11 cellular contexts compared by ENCODE assay signal in the genomic region with DNA sequence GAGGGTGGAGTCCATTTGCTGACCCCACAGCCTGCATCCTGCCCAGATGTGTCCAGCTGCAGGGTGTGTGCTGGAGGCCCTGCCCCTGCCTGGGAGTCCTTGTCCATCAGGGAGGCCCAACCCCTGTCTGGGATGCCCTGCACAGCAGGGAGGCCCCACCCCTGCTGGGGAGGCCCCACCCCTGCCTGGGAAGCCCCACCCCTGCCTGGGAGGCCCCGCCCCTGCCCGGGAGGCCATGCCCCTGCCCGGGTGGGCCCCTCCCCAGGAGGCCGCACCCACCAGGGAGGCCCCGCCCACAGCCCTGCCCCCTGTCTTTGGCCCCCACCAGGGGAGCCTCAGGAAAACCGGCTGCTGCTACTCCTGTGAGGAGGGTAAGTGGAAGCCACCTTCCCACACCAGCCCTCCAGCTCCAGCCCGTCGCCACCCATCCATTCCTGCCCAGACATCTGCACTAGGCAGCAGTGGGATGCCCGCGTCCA. TPM values are rescaled to one million over a fixed set of nuclear protein-coding genes. Genes with fewer than 3 reads are reported as not detected.
DNase-seq lines count a peak whose midpoint lies in the region; ATAC-seq and TF ChIP-seq lines count a peak whose summit lies in the region.
"Had no signal": no experiment of that assay in that cellular context is flagged by ENCODE, and none has a peak within 500 bp of the region (broad histone marks: within the 10 kb centered on the region; RNA-seq: fewer than 3 reads in every experiment).

No MANE protein-coding gene starts in this region.

- in situ Hi-C loops in transverse colon (cut with MboI; ENCODE audit: low pct_ligation_motif_present in 1 of 4, low pct_unique_long_range_greater_than_20kb in 1 of 4, low sequenced_read_pairs in 3 of 4) = no loop called here

- peak; percentile 78 for DNase-seq in activated effector memory CD4-positive, alpha-beta T cell treated with anti-CD3 and anti-CD28 coated beads, Interleukin-2, amount 50 U/mL, for 16 hours
- no peak for DNase-seq in activated effector memory CD4-positive, alpha-beta T cell treated with Interleukin-2 at 50 U/mL for 16 hours
- DNase-seq in activated CD4-positive, alpha-beta T cell treated with anti-CD3 and anti-CD28 coated beads, Interleukin-2, amount 50 U/mL, for 24 hours (ENCODE audit: low read depth in 1 of 2, low spot score in 1 of 2) = peak; percentile 18 to 38
- peak; percentile 46 for DNase-seq in glutamatergic neuron
- peak; percentile 73 for DNase-seq in transverse colon
- no peak for DNase-seq in NCI-H526 treated with DMSO at 0.1 percent for 48 hours (lab: John Stamatoyannopoulos, UW)
- DNase-seq in GM19238 (ENCODE audit: insufficient read length, low spot score) = no peak
- DNase-seq: effector CD4-positive, alpha-beta T cell had no signal

- H3K4me3 ChIP-seq in transverse colon = no peak overlapping the region

- peaks cover 3% of the 10 kb centered on the region for H3K27me3 Mint-ChIP-seq in glutamatergic neuron (ENCODE audit: unreplicated experiment)
- H3K27me3 Mint-ChIP-seq: T-cell had no signal

- TF ChIP-seq CTCF in glutamatergic neuron (IDR thresholded peaks at IDR 0.05; ENCODE audit: partially characterized antibody, unreplicated experiment) (no peak), transverse colon (IDR thresholded peaks at IDR 0.05) (no peak)

- H3K4me3 Mint-ChIP-seq in glutamatergic neuron (ENCODE audit: unreplicated experiment) = no peak overlapping the region

- peaks cover 5% of the 10 kb centered on the region for H3K9me3 Mint-ChIP-seq in glutamatergic neuron (ENCODE audit: unreplicated experiment)

- TF ChIP-seq EP300 in transverse colon (IDR thresholded peaks at IDR 0.05; ENCODE audit: low read depth) = no peak

- 88% methylated on average over 4 of the region's 10 CpGs; no CpG with 5 or more reads in 1 of the 2 donors for WGBS in transverse colon (ENCODE audit: low coverage in 1 of 2), 2 donors

- peaks cover 9% of the 10 kb centered on the region for H3K36me3 Mint-ChIP-seq in glutamatergic neuron (ENCODE audit: unreplicated experiment)

- no peaks in the 10 kb centered on the region for H3K4me1 Mint-ChIP-seq in glutamatergic neuron (ENCODE audit: low read depth, unreplicated experiment)

- no peaks in the 10 kb centered on the region for H3K27me3 ChIP-seq in transverse colon
- H3K27me3 ChIP-seq: neutrophil had no signal

- no peak overlapping the region for H3K27ac Mint-ChIP-seq in glutamatergic neuron (ENCODE audit: unreplicated experiment)

- H3K36me3 ChIP-seq in transverse colon = no peaks in the 10 kb centered on the region
- H3K36me3 ChIP-seq: neutrophil had no signal

- no peak for TF ChIP-seq POLR2A in transverse colon (IDR thresholded peaks at IDR 0.05)

- H3K9me3 ChIP-seq in transverse colon = no peaks in the 10 kb centered on the region
- H3K9me3 ChIP-seq: neutrophil had no signal

- H3K4me1 ChIP-seq in transverse colon = peaks cover 17 to 27% (median 21%) of the 10 kb centered on the region in 4 donors

- ATAC-seq in GM21723 (IDR thresholded peaks at IDR 0.05; ENCODE audit: unreplicated experiment) = no peak

- H3K27ac ChIP-seq in transverse colon = peak overlapping the region in 1 of 4 donors; percentile 41
- H3K27ac ChIP-seq: neutrophil had no signal

- intact Hi-C loops in transverse colon (cut with DNase I; ENCODE audit: low total_unique reads) = no loop called here

RNA-seq across cellular contexts. Expression of gene MUC5B, which starts 37.2 kb away (rescaled TPM):
- not detected for total RNA-seq in glutamatergic neuron (ENCODE audit: unreplicated experiment)
- total RNA-seq in transverse colon = 100 to 1,000 TPM in 2 of 4 donors, 10 to 100 TPM in 2; 58.0 to 825 (median 85.6) TPM

RNA-seq across cellular contexts. Expression of gene TOLLIP, which starts 49.4 kb away (rescaled TPM):
- total RNA-seq in glutamatergic neuron (ENCODE audit: unreplicated experiment) = 67.5 TPM
- total RNA-seq in transverse colon = 100 to 1,000 TPM in 1 of 4 donors, 10 to 100 TPM in 3; 25.9 to 132 (median 50.4) TPM

Comparison
In these comparisons a context has a peak if more than half of its experiments do, and no peak if none do; other contexts are left out.
1. DNase-seq: peak in activated effector memory CD4-positive, alpha-beta T cell treated with anti-CD3 and anti-CD28 coated beads, Interleukin-2, amount 50 U/mL, for 16 hours (single experiment), activated CD4-positive, alpha-beta T cell treated with anti-CD3 and anti-CD28 coated beads, Interleukin-2, amount 50 U/mL, for 24 hours (2 of 2), glutamatergic neuron (single experiment) and transverse colon (single experiment); none in activated effector memory CD4-positive, alpha-beta T cell treated with Interleukin-2 at 50 U/mL for 16 hours (single experiment), NCI-H526 treated with DMSO at 0.1 percent for 48 hours (single experiment) and GM19238 (single experiment).
2. RNA of gene MUC5B, which starts 37.2 kb away (total RNA-seq): 58.0 to 825 TPM in transverse colon; not detected in glutamatergic neuron (single experiment); every median in the first group is over 10 times any median in the second.